7 cellular contexts compared by ENCODE assay signal in the genomic region with DNA sequence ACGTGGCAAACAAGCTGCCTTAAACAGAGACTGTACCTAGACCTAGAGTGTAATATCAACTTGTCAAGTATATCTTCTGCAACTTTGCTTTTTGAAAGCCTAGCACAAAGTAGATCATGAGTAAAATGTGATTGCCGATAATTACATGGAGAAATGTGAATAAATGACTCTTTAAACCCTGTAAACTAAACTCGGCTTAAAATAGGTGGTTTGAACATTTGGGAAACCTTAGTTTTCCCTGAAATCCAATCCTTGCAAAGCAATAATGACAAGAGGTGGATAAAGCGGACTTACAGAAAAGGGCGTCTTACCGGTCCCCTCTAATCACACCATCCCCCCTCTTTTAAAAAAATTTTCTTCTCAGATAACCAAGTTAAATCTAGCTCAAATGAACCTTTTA. TPM values are rescaled to one million over a fixed set of nuclear protein-coding genes. Genes with fewer than 3 reads are reported as not detected.
DNase-seq lines count a peak whose midpoint lies in the region; ATAC-seq and TF ChIP-seq lines count a peak whose summit lies in the region.

No MANE protein-coding gene starts in this region.

- no peak for TF ChIP-seq RAD21 in HCT116 (IDR thresholded peaks at IDR 0.05; ENCODE audit: low read depth)

- H3K27ac Mint-ChIP-seq in glutamatergic neuron (ENCODE audit: unreplicated experiment), result peak overlapping the region; percentile 89

- peaks cover 56% of the 10 kb centered on the region for H3K79me2 ChIP-seq in HCT116 (ENCODE audit: insufficient read depth, low read length)

- DNase-seq in HCT116 (ENCODE audit: low read depth, low spot score) (no peak), glutamatergic neuron (no peak), spleen (no peak), HuH-7 (ENCODE audit: low spot score) (no peak), NOMO-1 (lab: John Stamatoyannopoulos, UW; ENCODE audit: unreplicated experiment in 2 of 2) (no peak), AG08395 (ENCODE audit: low spot score) (no peak)

- H3K36me3 Mint-ChIP-seq in glutamatergic neuron (ENCODE audit: unreplicated experiment), result peaks cover 2% of the 10 kb centered on the region

- H3K9ac ChIP-seq in HCT116 (ENCODE audit: low read length), result peak overlapping the region; percentile 86

- H3K9me3 ChIP-seq in HCT116 (ENCODE audit: control insufficient read depth in 1 of 2, insufficient read depth in 1 of 2, low read depth in 1 of 2, low read length in 2 of 2) (no peaks in the 10 kb centered on the region), spleen (peaks cover 0 to 17% (median 10%) of the 10 kb centered on the region in 8 donors)

- H3K4me3 Mint-ChIP-seq in glutamatergic neuron (ENCODE audit: unreplicated experiment), result peak overlapping the region; percentile 90

- no peaks in the 10 kb centered on the region for H3K36me3 ChIP-seq in HCT116 (ENCODE audit: control insufficient read depth in 1 of 2, insufficient read depth in 2 of 2, low read length in 2 of 2)
- H3K36me3 ChIP-seq in spleen, result no peaks in the 10 kb centered on the region

- peaks cover 11% of the 10 kb centered on the region for H3K4me1 Mint-ChIP-seq in glutamatergic neuron (ENCODE audit: low read depth, unreplicated experiment)

- H4K20me1 ChIP-seq in HCT116 (ENCODE audit: insufficient read depth), result peaks cover 4% of the 10 kb centered on the region; the same call in 1 of the 2 replicates

- H3K27me3 ChIP-seq in HCT116 (ENCODE audit: insufficient read depth, low read length) (no peaks in the 10 kb centered on the region), spleen (replicated peaks in 1 of 7) (no peaks in the 10 kb centered on the region)

- peaks cover 5% of the 10 kb centered on the region for H3K9me3 Mint-ChIP-seq in glutamatergic neuron (ENCODE audit: unreplicated experiment)

- ATAC-seq in HCT116, result no peak; the same call in 1 of the 2 replicates

- RAD21 ChIA-PET in HCT116 (lab: Charles Lee; ENCODE audit: low non-redundant PET in 1 of 2, low total read pairs in 2 of 2, uncharacterized antibody in 2 of 2, unreplicated experiment in 2 of 2), result no interaction called here

- H3K27ac ChIP-seq in HCT116 (ENCODE audit: low read depth, low read length) (peak overlapping the region; percentile 82), VCaP (peak overlapping the region; percentile 81), spleen (peak overlapping the region in 7 of 8 donors; percentile 69 to 92 (median 88))

- BruUV-seq in HCT116 (replicated peaks; lab: Mats Ljungman, UMichigan), result TSS peak; percentile 87

- CTCF ChIA-PET in HCT116 (lab: Charles Lee), result no interaction called here

- 40 to 55% (median 43%) methylated on average over 6 of the region's 6 CpGs for WGBS in spleen, 5 donors

- H3K27me3 Mint-ChIP-seq in glutamatergic neuron (ENCODE audit: unreplicated experiment), result peaks cover 3% of the 10 kb centered on the region

- H3K4me3 ChIP-seq in HCT116 (replicated peaks in 1 of 2; ENCODE audit: low read depth in 1 of 2, low read length in 2 of 2) (peak overlapping the region; percentile 67 to 69), spleen (peak overlapping the region; percentile 60 to 96 (median 82))

- peak overlapping the region; percentile 87 for H3K4me2 ChIP-seq in HCT116 (ENCODE audit: low read length)

- peak overlapping the region; percentile 79 for H2AFZ ChIP-seq in HCT116 (ENCODE audit: low read depth, low read length, poor library complexity, severe bottlenecking)

- TF ChIP-seq POLR2A in HCT116 (IDR thresholded peaks at IDR 0.05; ENCODE audit: borderline replicate concordance, extremely low read depth, insufficient read depth, insufficient read length), result no peak
- TF ChIP-seq POLR2A in spleen (IDR thresholded peaks at IDR 0.05), result no peak

- TF ChIP-seq CTCF in HCT116 (IDR thresholded peaks at IDR 0.05 in 2 of 3, conservative IDR thresholded peaks at IDR 0.05 in 1 of 3; ENCODE audit: borderline replicate concordance in 1 of 3, insufficient read depth in 1 of 3, low read depth in 2 of 3, low read length in 2 of 3), result no peak
- no peak for TF ChIP-seq CTCF in VCaP (conservative IDR thresholded peaks at IDR 0.05)
- no peak for TF ChIP-seq CTCF in glutamatergic neuron (IDR thresholded peaks at IDR 0.05; ENCODE audit: partially characterized antibody, unreplicated experiment)
- no peak for TF ChIP-seq CTCF in spleen (IDR thresholded peaks at IDR 0.05 in 8 of 11, conservative IDR thresholded peaks at IDR 0.05 in 3 of 11)

- intact Hi-C loops in HCT116 (cut with micrococcal nuclease) (no loop called here), spleen (cut with DNase I; ENCODE audit: low total_unique reads) (no loop called here)

- H3K4me1 ChIP-seq in HCT116 (ENCODE audit: control insufficient read depth in 1 of 2, insufficient read depth in 2 of 2, low read length in 2 of 2) (peaks cover 0 to 15% of the 10 kb centered on the region in 2 experiments; a peak in 2 of 4 replicates), spleen (peaks cover 12 to 49% (median 28%) of the 10 kb centered on the region in 6 donors)

- POLR2A ChIA-PET in HCT116 (lab: Charles Lee), result interaction anchor here (0.9 to 1.0 kb wide), 6 partner anchors 9 to 123 kb away, joined by 3 to 4 read pairs (median 4); no protein-coding TSS in a partner anchor

- H3K9me2 ChIP-seq in HCT116 (ENCODE audit: insufficient read depth), result no peaks in the 10 kb centered on the region

TF ChIP-seq in HCT116, 20 proteins besides CTCF, POLR2A, EP300 and RAD21:
- no peak for TF ChIP-seq EZH2phosphoT487 (IDR thresholded peaks at IDR 0.05; ENCODE audit: borderline replicate concordance)
- TF ChIP-seq EZH2 (IDR thresholded peaks at IDR 0.05), result no peak
- TF ChIP-seq SRF (IDR thresholded peaks at IDR 0.05; ENCODE audit: low read depth), result no peak
- TF ChIP-seq SP1 (IDR thresholded peaks at IDR 0.05; ENCODE audit: low read depth), result no peak
- TF ChIP-seq CBX3 (IDR thresholded peaks at IDR 0.05; ENCODE audit: low read depth), result no peak
- no peak for TF ChIP-seq ZNF274 (IDR thresholded peaks at IDR 0.05; ENCODE audit: low read depth, low read length)
- TF ChIP-seq CEBPB (IDR thresholded peaks at IDR 0.05; ENCODE audit: low read depth), result no peak; the same call in 1 of the 2 replicates
- TF ChIP-seq JUND (IDR thresholded peaks at IDR 0.05), result no peak
- TF ChIP-seq ATF3 (IDR thresholded peaks at IDR 0.05), result no peak
- no peak for TF ChIP-seq TCF7L2 (IDR thresholded peaks at IDR 0.05; ENCODE audit: borderline replicate concordance, extremely low read depth, insufficient read depth, insufficient read length)
- no peak for TF ChIP-seq EGR1 (IDR thresholded peaks at IDR 0.05; ENCODE audit: low read depth)
- TF ChIP-seq MAX (IDR thresholded peaks at IDR 0.05), result no peak
- no peak for TF ChIP-seq ZBTB33 (IDR thresholded peaks at IDR 0.05; ENCODE audit: extremely low read depth, insufficient replicate concordance, low read length)
- TF ChIP-seq FOSL1 (IDR thresholded peaks at IDR 0.05; ENCODE audit: low read depth), result no peak
TF ChIP-seq in HCT116: peak in this region for 0.

RNA-seq across cellular contexts. Expression of gene PSMD14, which starts 0.5 kb away (rescaled TPM):
- total RNA-seq in HCT116 (2021; ENCODE audit: unreplicated experiment), result 118 TPM
- polyA plus RNA-seq in HCT116 (2012), result 66.5 and 89.2 TPM in 2 replicates
- 70.6 TPM for total RNA-seq in glutamatergic neuron (ENCODE audit: unreplicated experiment)
- 10 to 100 TPM; 26.7 to 47.7 (median 28.8) TPM for total RNA-seq in spleen
- 10 to 100 TPM; 23.5 to 31.0 (median 30.5) TPM for polyA plus RNA-seq in spleen
